In genomic region chr12:103813426-103813825, GRCh38 we compare ENCODE assay signal across 8 cellular contexts.
"Had no signal": no experiment of that assay in that cellular context is flagged by ENCODE, and none has a peak within 500 bp of the region (broad histone marks: within the 10 kb centered on the region; RNA-seq: fewer than 3 reads in every experiment).

No MANE protein-coding gene starts in this region.

- ATAC-seq: HCT116, K562 had no signal

- DNase-seq: GM23248, GOT3, H7, HFFc6, IMR-90 had no signal

- H3K4me3 ChIP-seq: GM23248, HAP-1, K562 had no signal

- H3K27ac ChIP-seq: GM23248 had no signal

- H3K4me3 Mint-ChIP-seq: HFFc6 had no signal

- H3K9ac ChIP-seq: GM23248 had no signal

- H3K9me3 Mint-ChIP-seq: HFFc6 had no signal

- H3K9me3 ChIP-seq: HAP-1 had no signal

- H3K27ac Mint-ChIP-seq: HFFc6 had no signal

- H3K4me1 ChIP-seq: HAP-1 had no signal

- H2AFZ ChIP-seq: GM23248 had no signal
